ENCODE assay signal across 9 cellular contexts in genomic region chr1:59949648-59950047, GRCh38. TPM values are rescaled to one million over a fixed set of nuclear protein-coding genes. Genes with fewer than 3 reads are reported as not detected.
"Had no signal": no experiment of that assay in that cellular context is flagged by ENCODE, and none has a peak within 500 bp of the region (broad histone marks: within the 10 kb centered on the region; RNA-seq: fewer than 3 reads in every experiment).

No MANE protein-coding gene starts in this region.

- H3K4me3 ChIP-seq: GM23248, GM23338, HAP-1 had no signal

- H3K36me3 ChIP-seq: HAP-1 had no signal

- H3K4me1 ChIP-seq: HAP-1 had no signal

- ATAC-seq: GM23338, HCT116 had no signal

- H3K27ac ChIP-seq: GM23248 had no signal

- DNase-seq: GM23248, GOT3, H7, H9, HCEC 1CT, HFFc6 had no signal

- H3K9me3 ChIP-seq: HAP-1 had no signal

RNA-seq across cellular contexts. Expression of gene CYP2J2, which starts 23.1 kb away (rescaled TPM):
- total RNA-seq: GM23248 had no signal
- polyA plus RNA-seq: GM23248 had no signal
